Comparison of ENCODE assay signal across 19 cellular contexts in the genomic region with DNA sequence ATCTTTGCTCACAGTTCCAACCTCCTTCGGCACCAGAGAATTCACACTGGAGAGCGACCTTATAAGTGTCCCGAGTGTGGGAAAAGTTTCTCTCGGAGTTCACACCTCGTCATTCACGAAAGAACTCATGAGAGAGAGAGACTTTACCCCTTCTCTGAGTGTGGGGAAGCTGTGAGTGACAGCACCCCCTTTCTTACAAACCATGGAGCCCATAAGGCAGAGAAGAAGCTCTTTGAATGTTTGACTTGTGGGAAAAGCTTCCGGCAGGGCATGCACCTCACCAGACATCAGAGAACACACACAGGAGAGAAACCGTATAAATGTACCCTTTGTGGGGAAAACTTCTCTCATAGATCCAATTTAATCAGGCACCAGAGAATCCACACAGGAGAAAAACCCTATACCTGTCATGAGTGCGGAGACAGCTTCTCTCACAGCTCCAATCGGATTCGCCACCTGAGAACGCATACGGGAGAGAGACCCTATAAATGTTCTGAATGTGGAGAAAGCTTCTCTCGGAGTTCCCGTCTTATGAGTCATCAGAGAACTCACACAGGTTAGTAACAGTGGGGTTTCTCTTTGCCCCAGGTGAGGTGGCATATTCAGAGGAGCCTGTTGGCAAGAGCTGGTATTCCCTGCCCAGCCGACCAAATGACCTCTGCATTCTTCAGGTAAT. TPM values are rescaled to one million over a fixed set of nuclear protein-coding genes. Genes with fewer than 3 reads are reported as not detected.
"Had no signal": no experiment of that assay in that cellular context is flagged by ENCODE, and none has a peak within 500 bp of the region (broad histone marks: within the 10 kb centered on the region; RNA-seq: fewer than 3 reads in every experiment).

No MANE protein-coding gene starts in this region.

- H3K27me3 Mint-ChIP-seq: activated CD4-positive, alpha-beta T cell treated with anti-CD3 and anti-CD28 coated beads, Interleukin-2, amount 10 ng/mL, durations not matched to agents 7 days and 5 days; memory B cell had no signal

- H3K27ac Mint-ChIP-seq: activated CD4-positive, alpha-beta T cell treated with anti-CD3 and anti-CD28 coated beads, Interleukin-2, amount 10 ng/mL, durations not matched to agents 7 days and 5 days; memory B cell; nephron progenitor cell; stimulated activated effector memory CD8-positive, alpha-beta T cell treated with anti-CD3 and anti-CD28 coated beads, Interleukin-12 subunit alpha, Interleukin-12 subunit beta, amount 100 ng/mL, for 72 hours had no signal

- ATAC-seq: left lung; stimulated activated effector memory CD8-positive, alpha-beta T cell treated with anti-CD3 and anti-CD28 coated beads, Interleukin-12 subunit alpha, Interleukin-12 subunit beta, amount 100 ng/mL, for 72 hours had no signal

- DNase-seq: activated CD4-positive, alpha-beta T cell treated with anti-CD3 and anti-CD28 coated beads, Interleukin-2, amount 10 ng/mL, durations not matched to agents 7 days and 5 days; activated CD4-positive, CD25-positive, alpha-beta regulatory T cell; activated CD8-positive, alpha-beta memory T cell treated with anti-CD3 and anti-CD28 coated beads for 24 hours; activated gamma-delta T cell treated with Interleukin-2 at 50 U/mL for 16 hours; left lung; nephron progenitor cell; occipital lobe; stimulated activated CD4-positive, alpha-beta T cell treated with anti-CD3 and anti-CD28 coated beads, Interleukin-12 subunit alpha, Interleukin-12 subunit beta, amount 100 ng/mL, for 4 hours; stimulated activated CD4-positive, alpha-beta T cell treated with anti-CD3 and anti-CD28 coated beads, Interleukin-2, amount 100 ng/mL, for 24 hours; substantia nigra had no signal

- H3K27ac ChIP-seq: esophagus muscularis mucosa, left lung, tibial nerve, vagina had no signal

- H3K4me3 ChIP-seq: esophagus muscularis mucosa, left lung, tibial nerve had no signal

- H3K27me3 ChIP-seq: esophagus muscularis mucosa, left lung, tibial nerve, vagina had no signal

- H3K4me3 Mint-ChIP-seq: activated CD4-positive, alpha-beta T cell treated with anti-CD3 and anti-CD28 coated beads, Interleukin-2, amount 10 ng/mL, durations not matched to agents 7 days and 5 days; memory B cell; nephron progenitor cell; stimulated activated effector memory CD8-positive, alpha-beta T cell treated with anti-CD3 and anti-CD28 coated beads, Interleukin-12 subunit alpha, Interleukin-12 subunit beta, amount 100 ng/mL, for 72 hours had no signal

RNA-seq across cellular contexts. Expression of gene MEFV, which starts 33.7 kb away (rescaled TPM):
- total RNA-seq: astrocyte, bronchial epithelial cell, dermis microvascular lymphatic vessel endothelial cell had no signal
- polyA plus RNA-seq: keratinocyte had no signal
